In genomic region chr1:110060034-110060661, GRCh38 we compare ENCODE assay signal across 8 cellular contexts. TPM values are rescaled to one million over a fixed set of nuclear protein-coding genes. Genes with fewer than 3 reads are reported as not detected.
DNase-seq lines count a peak whose midpoint lies in the region; ATAC-seq and TF ChIP-seq lines count a peak whose summit lies in the region.

No MANE protein-coding gene starts in this region.

- CTCF ChIA-PET in activated CD4-positive, alpha-beta memory T cell treated with anti-CD3 and anti-CD28 coated beads for 36 hours (lab: Charles Lee) = interaction anchor here (0.6 to 12.7 kb wide), 26 partner anchors 8 to 436 kb away, joined by 3 to 186 read pairs (median 6); partner anchors contain the start of genes AHCYL1, ALX3, STRIP1 and UBL4B

- peak; percentile 69 for DNase-seq in activated gamma-delta T cell treated with Interleukin-2 at 50 U/mL for 16 hours
- no peak for DNase-seq in activated gamma-delta T cell (lab: John Stamatoyannopoulos, UW)
- peak; percentile 1 for DNase-seq in NCI-H1105 (lab: John Stamatoyannopoulos, UW)
- DNase-seq in activated CD4-positive, alpha-beta memory T cell treated with anti-CD3 and anti-CD28 coated beads for 36 hours = peak; percentile 85
- DNase-seq in endodermal cell = peak; percentile 90
- DNase-seq in trophoblast cell = peak; percentile 28 to 66
- no peak for DNase-seq in AG08395 (ENCODE audit: low spot score)

- H3K27ac ChIP-seq in endodermal cell (ENCODE audit: low read depth, low read length) (no peak overlapping the region), trophoblast cell (ENCODE audit: low read depth, low read length) (no peak overlapping the region)

- no peaks in the 10 kb centered on the region for H3K9me3 ChIP-seq in endodermal cell (ENCODE audit: control insufficient read depth, low read length)
- peaks cover 3% of the 10 kb centered on the region for H3K9me3 ChIP-seq in trophoblast cell (ENCODE audit: insufficient read depth, low read depth, low read length)

- no peak for ATAC-seq in HG03565 (IDR thresholded peaks at IDR 0.05; ENCODE audit: unreplicated experiment)

- H3K4me3 ChIP-seq in endodermal cell (ENCODE audit: low read length) (no peak overlapping the region), trophoblast cell (ENCODE audit: low read depth, low read length) (peak overlapping the region; percentile 21)

- H3K4me2 ChIP-seq in trophoblast cell (ENCODE audit: low read length) = no peak overlapping the region

- no peaks in the 10 kb centered on the region for H3K27me3 Mint-ChIP-seq in activated CD4-positive, alpha-beta memory T cell treated with anti-CD3 and anti-CD28 coated beads for 36 hours
- H3K27me3 Mint-ChIP-seq in endodermal cell (ENCODE audit: insufficient read depth) = peaks cover 14% of the 10 kb centered on the region

- H3K9ac ChIP-seq in endodermal cell (ENCODE audit: extremely low read depth, low read length, poor library complexity, severe bottlenecking) (no peak overlapping the region), trophoblast cell (ENCODE audit: low read length) (no peak overlapping the region)

- H3K36me3 ChIP-seq in endodermal cell (ENCODE audit: control insufficient read depth, insufficient read depth, low read length) (peaks cover 45% of the 10 kb centered on the region), trophoblast cell (ENCODE audit: control insufficient read depth in 1 of 2, insufficient read depth in 2 of 2, low read length in 2 of 2) (peaks cover 23 to 26% of the 10 kb centered on the region in 2 experiments)

- POLR2A ChIA-PET in activated CD4-positive, alpha-beta memory T cell treated with anti-CD3 and anti-CD28 coated beads for 36 hours (lab: Charles Lee) = interaction anchor here (1.2 kb wide), 1 partner anchor 26 kb away, joined by 3 read pairs; the partner anchor contains the start of gene STRIP1

- no peak overlapping the region for H4K8ac ChIP-seq in trophoblast cell (ENCODE audit: low read depth, low read length)

- H3K14ac ChIP-seq in trophoblast cell (ENCODE audit: low read length) = no peak overlapping the region

- peak overlapping the region; percentile 61 for H2BK12ac ChIP-seq in trophoblast cell (ENCODE audit: low read length)

- H3K36me3 Mint-ChIP-seq in activated CD4-positive, alpha-beta memory T cell treated with anti-CD3 and anti-CD28 coated beads for 36 hours = peaks cover 25% of the 10 kb centered on the region
- peaks cover 50% of the 10 kb centered on the region for H3K36me3 Mint-ChIP-seq in endodermal cell (ENCODE audit: low read depth)

- peak; percentile 95 for TF ChIP-seq CTCF in endodermal cell (conservative IDR thresholded peaks at IDR 0.05)

- H3K79me1 ChIP-seq in trophoblast cell (ENCODE audit: low read length) = peaks cover 8% of the 10 kb centered on the region

- H3K18ac ChIP-seq in trophoblast cell (ENCODE audit: low read length) = peak overlapping the region; percentile 83

- no peak overlapping the region for H2BK120ac ChIP-seq in trophoblast cell (ENCODE audit: insufficient read depth, low read length, poor library complexity)

- H3K27me3 ChIP-seq in endodermal cell (ENCODE audit: control insufficient read depth, insufficient read depth, low read length, poor library complexity, severe bottlenecking) = peaks cover 3% of the 10 kb centered on the region
- no peaks in the 10 kb centered on the region for H3K27me3 ChIP-seq in trophoblast cell (ENCODE audit: insufficient read depth, low read length)

- H2AK5ac ChIP-seq in trophoblast cell (ENCODE audit: low read length) = peak overlapping the region; percentile 73

- no peak overlapping the region for H2BK5ac ChIP-seq in trophoblast cell (ENCODE audit: low read depth, low read length, poor library complexity)

- H4K91ac ChIP-seq in trophoblast cell (ENCODE audit: low read depth, low read length) = no peak overlapping the region

- H4K12ac ChIP-seq in trophoblast cell (ENCODE audit: low read depth, low read length) = no peak overlapping the region

- H3K79me2 ChIP-seq in trophoblast cell (ENCODE audit: control insufficient read depth, insufficient read depth, low read length, poor library complexity) = no peaks in the 10 kb centered on the region

- peaks cover 5% of the 10 kb centered on the region for H3K4me1 ChIP-seq in endodermal cell (ENCODE audit: control insufficient read depth, insufficient read depth, low read length)
- H3K4me1 ChIP-seq in trophoblast cell (ENCODE audit: control insufficient read depth in 1 of 2, insufficient read depth in 2 of 2, low read length in 2 of 2) = peaks cover 49 to 50% of the 10 kb centered on the region in 2 experiments

- H3K27ac Mint-ChIP-seq in activated CD4-positive, alpha-beta memory T cell treated with anti-CD3 and anti-CD28 coated beads for 36 hours = no peak overlapping the region
- no peak overlapping the region for H3K27ac Mint-ChIP-seq in endodermal cell

- H3K4me1 Mint-ChIP-seq in activated CD4-positive, alpha-beta memory T cell treated with anti-CD3 and anti-CD28 coated beads for 36 hours (ENCODE audit: low read depth) = no peaks in the 10 kb centered on the region
- peaks cover 3% of the 10 kb centered on the region for H3K4me1 Mint-ChIP-seq in endodermal cell

- no peak overlapping the region for H3K4ac ChIP-seq in trophoblast cell (ENCODE audit: low read depth, low read length)

- no peak overlapping the region for H3K23ac ChIP-seq in trophoblast cell (ENCODE audit: low read length)

- 83 to 94% methylated on average over 7 to 9 of the region's 9 CpGs for WGBS in endodermal cell (ENCODE audit: insufficient coverage in 1 of 2, insufficient read length in 1 of 2), 2 experiments
- WGBS in trophoblast cell (ENCODE audit: extremely low coverage, insufficient coverage, insufficient read length) = no CpG with 5 or more reads among the region's 9 CpGs

- no peaks in the 10 kb centered on the region for H3K9me3 Mint-ChIP-seq in activated CD4-positive, alpha-beta memory T cell treated with anti-CD3 and anti-CD28 coated beads for 36 hours
- H3K9me3 Mint-ChIP-seq in endodermal cell = no peaks in the 10 kb centered on the region

- H2AFZ ChIP-seq in trophoblast cell (ENCODE audit: insufficient read depth, low read length, poor library complexity) = no peak overlapping the region

- intact Hi-C loops in activated CD4-positive, alpha-beta memory T cell treated with anti-CD3 and anti-CD28 coated beads for 36 hours (cut with micrococcal nuclease) = loop anchor here (1.0 to 2.0 kb wide), 2 partner anchors 25 to 31 kb away; partner anchors contain the start of gene STRIP1

- no peak overlapping the region for H3K4me3 Mint-ChIP-seq in activated CD4-positive, alpha-beta memory T cell treated with anti-CD3 and anti-CD28 coated beads for 36 hours
- H3K4me3 Mint-ChIP-seq in endodermal cell = no peak overlapping the region

RNA-seq across cellular contexts. Expression of gene ALX3, which starts 10.3 kb away (rescaled TPM):
- not detected for total RNA-seq in activated CD4-positive, alpha-beta memory T cell treated with anti-CD3 and anti-CD28 coated beads for 36 hours
- not detected for total RNA-seq in endodermal cell
- not detected for polyA plus RNA-seq in endodermal cell (2013, experiment 1 of 2)
- polyA plus RNA-seq in endodermal cell (2013, experiment 2 of 2) = not detected
- 0.14 and 0.19 TPM in 2 replicates for polyA plus RNA-seq in trophoblast cell (2013)

RNA-seq across cellular contexts. Expression of gene STRIP1, which starts 25.7 kb away (rescaled TPM):
- 10 to 100 TPM; 22.7 to 25.7 TPM for total RNA-seq in activated CD4-positive, alpha-beta memory T cell treated with anti-CD3 and anti-CD28 coated beads for 36 hours
- 10 to 100 TPM; 64.9 to 66.1 TPM for total RNA-seq in endodermal cell
- 61.2 TPM for polyA plus RNA-seq in endodermal cell (2013, experiment 1 of 2)
- 53.1 TPM for polyA plus RNA-seq in endodermal cell (2013, experiment 2 of 2)
- polyA plus RNA-seq in trophoblast cell (2013) = 22.7 and 23.9 TPM in 2 replicates

RNA-seq across cellular contexts. Expression of gene UBL4B, which starts 52.1 kb away (rescaled TPM):
- not detected for total RNA-seq in activated CD4-positive, alpha-beta memory T cell treated with anti-CD3 and anti-CD28 coated beads for 36 hours
- total RNA-seq in endodermal cell = not detected
- polyA plus RNA-seq in endodermal cell (2013, experiment 1 of 2) = not detected
- polyA plus RNA-seq in endodermal cell (2013, experiment 2 of 2) = not detected
- not detected in 2 replicates for polyA plus RNA-seq in trophoblast cell (2013)

Comparison
In these comparisons a context has a peak if more than half of its experiments do, and no peak if none do; other contexts are left out.
1. DNase-seq: peak in activated gamma-delta T cell treated with Interleukin-2 at 50 U/mL for 16 hours (single experiment), NCI-H1105 (single experiment), activated CD4-positive, alpha-beta memory T cell treated with anti-CD3 and anti-CD28 coated beads for 36 hours (single experiment), endodermal cell (single experiment) and trophoblast cell (2 of 2); none in activated gamma-delta T cell (single experiment) and AG08395 (single experiment).